Comparison of ENCODE assay signal across 10 cellular contexts in the genomic region with DNA sequence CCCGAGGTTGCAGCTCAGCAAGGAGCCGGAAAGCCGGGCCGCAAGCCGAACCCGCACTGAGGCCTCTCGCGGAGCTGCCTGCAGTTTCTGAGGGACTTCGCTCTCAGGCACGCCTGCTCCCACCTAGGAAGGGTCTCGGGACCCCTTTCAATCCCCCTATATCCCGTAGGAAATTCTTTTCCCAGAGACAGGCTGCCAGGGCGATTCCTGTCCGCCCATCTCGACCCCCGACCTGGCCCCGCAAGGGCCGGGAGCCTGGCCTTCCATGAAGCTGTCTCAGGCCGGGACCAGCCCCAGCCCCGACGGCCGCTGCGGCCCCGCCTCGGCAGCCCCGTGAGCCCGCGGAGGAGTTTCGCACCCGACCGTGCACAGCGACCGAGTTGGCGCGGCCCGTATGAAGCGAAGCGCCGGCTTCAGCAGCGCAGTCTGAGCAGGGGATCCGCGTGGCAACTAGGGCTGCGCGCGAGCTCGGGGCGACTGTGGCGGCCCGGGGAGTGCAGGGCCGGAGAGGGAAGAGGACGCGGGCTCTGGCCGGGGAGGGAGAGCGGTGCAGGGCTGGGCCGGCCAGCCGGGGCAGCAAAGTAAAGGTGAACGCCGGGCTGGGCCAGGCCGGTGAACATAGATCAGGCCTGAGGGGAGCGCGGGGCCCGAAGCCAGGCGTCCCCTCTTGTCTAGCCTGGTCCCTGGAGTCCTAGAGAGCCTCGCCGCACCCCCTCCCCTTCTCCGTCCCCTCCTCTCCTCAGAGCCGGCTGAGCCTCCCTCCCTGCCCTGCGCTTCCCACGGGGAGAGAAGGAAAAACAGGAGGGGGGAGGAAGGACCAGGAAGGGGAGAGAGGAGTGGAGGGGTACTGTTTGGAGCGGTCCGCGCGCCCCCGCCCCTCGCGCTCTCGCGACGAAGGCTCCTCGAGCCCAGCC. TPM values are rescaled to one million over a fixed set of nuclear protein-coding genes. Genes with fewer than 3 reads are reported as not detected.
DNase-seq lines count a peak whose midpoint lies in the region; ATAC-seq and TF ChIP-seq lines count a peak whose summit lies in the region.
"Had no signal": no experiment of that assay in that cellular context is flagged by ENCODE, and none has a peak within 500 bp of the region (broad histone marks: within the 10 kb centered on the region; RNA-seq: fewer than 3 reads in every experiment).

No MANE protein-coding gene starts in this region.

- H3K27me3 ChIP-seq in right atrium auricular region (peaks cover 68 to 79% of the 10 kb centered on the region in 2 donors), aorta (ENCODE audit: control insufficient read depth in 1 of 2, insufficient read depth in 2 of 2, low read length in 1 of 2) (no peaks in the 10 kb centered on the region)

- DNase-seq in Right ventricle myocardium superior (no peak), right atrium auricular region (ENCODE audit: low spot score) (no peak), left lobe of liver (ENCODE audit: low spot score) (no peak), aorta (no peak), amygdala (lab: John Stamatoyannopoulos, UW) (no peak), kidney glomerular epithelial cell (lab: John Stamatoyannopoulos, UW) (no peak)
- no peak for DNase-seq in activated T-helper 1 cell treated with anti-CD3 and anti-CD28 coated beads, Interleukin-12 subunit alpha, Interleukin-12 subunit beta, Interleukin-2, Interleukin-4 antibody, amounts not matched to agents 30 ng/mL and 10 ng/mL and 1 ng/mL, durations not matched to agents 14 hours and 24 hours and 36 hours (ENCODE audit: low spot score)

- peaks cover 0 to 72% of the 10 kb centered on the region in 2 donors for H3K4me1 ChIP-seq in right atrium auricular region
- H3K4me1 ChIP-seq in aorta (ENCODE audit: control insufficient read depth in 1 of 2, insufficient read depth in 2 of 2, low read length in 2 of 2) = no peaks in the 10 kb centered on the region

- peaks cover 2% of the 10 kb centered on the region for H3K36me3 Mint-ChIP-seq in activated T-helper 1 cell treated with anti-CD3 and anti-CD28 coated beads, Interleukin-12 subunit alpha, Interleukin-12 subunit beta, Interleukin-2, Interleukin-4 antibody, amounts not matched to agents 30 ng/mL and 10 ng/mL and 1 ng/mL, durations not matched to agents 14 hours and 24 hours and 36 hours (ENCODE audit: low read depth)

- ATAC-seq in Right ventricle myocardium superior (ENCODE audit: poor library complexity) (peak; percentile 31), left lobe of liver (peak; percentile 63), aorta (ENCODE audit: low FRiP score) (peak; percentile 37), GM21619 (IDR thresholded peaks at IDR 0.05; ENCODE audit: unreplicated experiment) (no peak)

- no peaks in the 10 kb centered on the region for H3K36me3 ChIP-seq in right atrium auricular region
- H3K36me3 ChIP-seq in aorta (ENCODE audit: control insufficient read depth in 1 of 2, insufficient read depth in 2 of 2, low read length in 1 of 2) = no peaks in the 10 kb centered on the region

- H3K27ac Mint-ChIP-seq in activated T-helper 1 cell treated with anti-CD3 and anti-CD28 coated beads, Interleukin-12 subunit alpha, Interleukin-12 subunit beta, Interleukin-2, Interleukin-4 antibody, amounts not matched to agents 30 ng/mL and 10 ng/mL and 1 ng/mL, durations not matched to agents 14 hours and 24 hours and 36 hours = peak overlapping the region; percentile 74

- H3K27ac ChIP-seq in right atrium auricular region (no peak overlapping the region), aorta (ENCODE audit: low read depth in 1 of 2, low read length in 2 of 2) (no peak overlapping the region)

- no peak overlapping the region for H3K4me3 Mint-ChIP-seq in activated T-helper 1 cell treated with anti-CD3 and anti-CD28 coated beads, Interleukin-12 subunit alpha, Interleukin-12 subunit beta, Interleukin-2, Interleukin-4 antibody, amounts not matched to agents 30 ng/mL and 10 ng/mL and 1 ng/mL, durations not matched to agents 14 hours and 24 hours and 36 hours

- H3K9me3 Mint-ChIP-seq in activated T-helper 1 cell treated with anti-CD3 and anti-CD28 coated beads, Interleukin-12 subunit alpha, Interleukin-12 subunit beta, Interleukin-2, Interleukin-4 antibody, amounts not matched to agents 30 ng/mL and 10 ng/mL and 1 ng/mL, durations not matched to agents 14 hours and 24 hours and 36 hours = no peaks in the 10 kb centered on the region

- WGBS in aorta, 2 donors = 1 to 2% methylated on average over 69 to 80 of the region's 80 CpGs

- H3K9me3 ChIP-seq in right atrium auricular region (no peaks in the 10 kb centered on the region), aorta (ENCODE audit: control insufficient read depth, low read length) (no peaks in the 10 kb centered on the region)

- peaks cover 63% of the 10 kb centered on the region for H3K27me3 Mint-ChIP-seq in activated T-helper 1 cell treated with anti-CD3 and anti-CD28 coated beads, Interleukin-12 subunit alpha, Interleukin-12 subunit beta, Interleukin-2, Interleukin-4 antibody, amounts not matched to agents 30 ng/mL and 10 ng/mL and 1 ng/mL, durations not matched to agents 14 hours and 24 hours and 36 hours (ENCODE audit: insufficient read depth)

- peak overlapping the region in 1 of 2 donors; percentile 14 for H3K4me3 ChIP-seq in right atrium auricular region
- no peak overlapping the region for H3K4me3 ChIP-seq in aorta (ENCODE audit: low read length in 2 of 2)

- H3K4me1 Mint-ChIP-seq in activated T-helper 1 cell treated with anti-CD3 and anti-CD28 coated beads, Interleukin-12 subunit alpha, Interleukin-12 subunit beta, Interleukin-2, Interleukin-4 antibody, amounts not matched to agents 30 ng/mL and 10 ng/mL and 1 ng/mL, durations not matched to agents 14 hours and 24 hours and 36 hours (ENCODE audit: low read depth) = no peaks in the 10 kb centered on the region

- intact Hi-C loops in Right ventricle myocardium superior (cut with DNase I) (no loop called here), aorta (cut with DNase I) (no loop called here)
- intact Hi-C loops in activated T-helper 1 cell treated with anti-CD3 and anti-CD28 coated beads, Interleukin-12 subunit alpha, Interleukin-12 subunit beta, Interleukin-2, Interleukin-4 antibody, amounts not matched to agents 30 ng/mL and 10 ng/mL and 1 ng/mL, durations not matched to agents 14 hours and 24 hours and 36 hours (cut with micrococcal nuclease) = loop anchor here (5.0 kb wide), 1 partner anchor 1924 kb away; no protein-coding TSS in a partner anchor

- no peak for TF ChIP-seq CTCF in right atrium auricular region (IDR thresholded peaks at IDR 0.05)

RNA-seq across cellular contexts. Expression of gene PRDM12, which starts 0.9 kb away (rescaled TPM):
- total RNA-seq in Right ventricle myocardium superior (not detected), right atrium auricular region (not detected), left lobe of liver (0.08 TPM), aorta (not detected)
- 0.31 and 0.32 TPM in 2 replicates for total RNA-seq in activated T-helper 1 cell treated with anti-CD3 and anti-CD28 coated beads, Interleukin-12 subunit alpha, Interleukin-12 subunit beta, Interleukin-2, Interleukin-4 antibody, amounts not matched to agents 30 ng/mL and 10 ng/mL and 1 ng/mL, durations not matched to agents 14 hours and 24 hours and 36 hours
- polyA plus RNA-seq in aorta = not detected
- total RNA-seq: dermis microvascular lymphatic vessel endothelial cell, H4 had no signal

RNA-seq across cellular contexts. Expression of gene EXOSC2, which starts 30.1 kb away (rescaled TPM):
- total RNA-seq in Right ventricle myocardium superior (10.9 TPM), right atrium auricular region (10 to 100 TPM in 1 of 2 donors, 1 to 10 TPM in 1; 7.3 to 15.9 TPM), left lobe of liver (12.9 TPM), aorta (10 to 100 TPM; 18.7 to 20.2 TPM)
- 107 TPM in 2 replicates for total RNA-seq in activated T-helper 1 cell treated with anti-CD3 and anti-CD28 coated beads, Interleukin-12 subunit alpha, Interleukin-12 subunit beta, Interleukin-2, Interleukin-4 antibody, amounts not matched to agents 30 ng/mL and 10 ng/mL and 1 ng/mL, durations not matched to agents 14 hours and 24 hours and 36 hours
- 10 to 100 TPM in 1 of 2 donors, 1 to 10 TPM in 1; 9.5 to 17.0 TPM for polyA plus RNA-seq in aorta
